ENCODE assay signal across 19 cellular contexts in the genomic region with DNA sequence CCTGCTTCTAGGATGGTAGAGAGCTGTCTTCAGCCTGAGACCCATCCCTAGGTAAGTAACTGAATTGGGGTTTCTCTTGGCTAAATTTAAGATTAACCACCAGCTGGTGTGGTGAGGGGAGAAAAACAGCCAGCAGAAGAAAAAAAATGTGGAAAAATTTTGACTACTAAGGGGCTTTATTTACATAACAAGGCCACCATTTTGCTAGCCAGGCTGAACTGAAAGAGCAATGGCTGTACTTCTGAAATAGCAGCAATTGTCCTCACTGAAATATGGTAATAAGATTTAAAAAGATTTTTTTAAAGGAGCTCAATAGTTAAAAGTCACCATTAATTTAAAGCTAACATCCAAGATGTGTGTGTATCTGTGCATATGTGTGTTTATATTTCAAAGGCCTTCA. TPM values are rescaled to one million over a fixed set of nuclear protein-coding genes. Genes with fewer than 3 reads are reported as not detected.
A peak's percentile ranks its signal among the peaks of the same experiment; 100 is the strongest.
DNase-seq lines count a peak whose midpoint lies in the region; ATAC-seq, FAIRE-seq and TF ChIP-seq lines count a peak whose summit lies in the region.
"Had no signal": no experiment of that assay in that cellular context is flagged by ENCODE, and none has a peak within 500 bp of the region (broad histone marks: within the 10 kb centered on the region; RNA-seq: fewer than 3 reads in every experiment).

No MANE protein-coding gene starts in this region.

- H2BK120ac ChIP-seq in H1 (replicated peaks; ENCODE audit: low read depth, low read length), result no peak overlapping the region

- H3K23ac ChIP-seq in H1 (ENCODE audit: insufficient read length), result no peak overlapping the region

- CTCF ChIA-PET in H1 (lab: Charles Lee; ENCODE audit: partially characterized antibody), result interaction anchor here (0.9 to 1.8 kb wide), 4 partner anchors 13 to 35 kb away, joined by 3 to 7 read pairs (median 3); no protein-coding TSS in a partner anchor

- no peak for TF ChIP-seq EP300 in H1 (IDR thresholded peaks at IDR 0.05; ENCODE audit: borderline replicate concordance in 1 of 2, low read depth in 2 of 2, low read length in 2 of 2)

- no peak overlapping the region for H3K56ac ChIP-seq in H1 (replicated peaks; ENCODE audit: insufficient read length, low read depth, low read length)

- H2BK5ac ChIP-seq in H1 (ENCODE audit: low read depth, low read length), result no peak overlapping the region

- peak overlapping the region; percentile 84 for H3K27ac ChIP-seq in HUES6 (ENCODE audit: low read depth, low read length)
- peak overlapping the region; percentile 35; the same call in 1 of the 2 replicates for H3K27ac ChIP-seq in H1 (ENCODE audit: low read depth, low read length)
- peak overlapping the region; percentile 68 for H3K27ac ChIP-seq in iPS-18a (ENCODE audit: low read length)
- H3K27ac ChIP-seq in right atrium auricular region, result no peak overlapping the region
- H3K27ac ChIP-seq in gastrocnemius medialis, result no peak overlapping the region
- H3K27ac ChIP-seq: 22Rv1, A549, C4-2B, GM23248 had no signal

- no peak overlapping the region for H4K8ac ChIP-seq in H1 (ENCODE audit: extremely low read depth, insufficient read depth, low read length)

- H2BK15ac ChIP-seq in H1 (ENCODE audit: low read length), result no peak overlapping the region

- no peak overlapping the region for H3K18ac ChIP-seq in H1 (ENCODE audit: extremely low read depth, low read length)

- POLR2A ChIA-PET in H1 (lab: Charles Lee; ENCODE audit: partially characterized antibody), result interaction anchor here (1.3 kb wide), 1 partner anchor 21 kb away, joined by 3 read pairs; no protein-coding TSS in a partner anchor

- TF ChIP-seq RAD21 in H1 (IDR thresholded peaks at IDR 0.05 in 1 of 2, conservative IDR thresholded peaks at IDR 0.05 in 1 of 2; ENCODE audit: low read depth in 2 of 2, low read length in 2 of 2), result no peak

- H3K4ac ChIP-seq in H1 (replicated peaks; ENCODE audit: insufficient read length, low read depth, low read length), result no peak overlapping the region

- H3K4me1 ChIP-seq in HUES6 (ENCODE audit: control insufficient read depth, insufficient read depth, low read length) (peaks cover 14% of the 10 kb centered on the region; the same call in 1 of the 2 replicates), H1 (replicated peaks in 1 of 4; ENCODE audit: control insufficient read depth in 3 of 4, insufficient read depth in 4 of 4, low read length in 3 of 4) (peaks cover 3 to 12% (median 6%) of the 10 kb centered on the region in 4 experiments; a peak in 5 of 7 replicates), iPS-18a (ENCODE audit: control insufficient read depth, low read depth, low read length) (peaks cover 23% of the 10 kb centered on the region), right atrium auricular region (no peaks in the 10 kb centered on the region), gastrocnemius medialis (no peaks in the 10 kb centered on the region)
- H3K4me1 ChIP-seq: A549 had no signal

- TF ChIP-seq POLR2A in H1 (IDR thresholded peaks at IDR 0.05; ENCODE audit: control extremely low read depth in 1 of 2, low read depth in 2 of 2, low read length in 2 of 2) (no peak), gastrocnemius medialis (IDR thresholded peaks at IDR 0.05) (no peak)

- 0 out of 2 replicates have a peak overlapping the region, but pooled peaks have one; percentile 6 for H3K4me3 ChIP-seq in HUES6 (ENCODE audit: low read depth, low read length)
- peak overlapping the region in 1 of 4 experiments; percentile 30; a peak in 1 of 8 replicates for H3K4me3 ChIP-seq in H1 (ENCODE audit: extremely low read depth in 1 of 4, insufficient read depth in 2 of 4, low read depth in 3 of 4, low read length in 4 of 4)
- H3K4me3 ChIP-seq in iPS-18a (ENCODE audit: low read length), result peak overlapping the region; percentile 29
- H3K4me3 ChIP-seq in right atrium auricular region, result no peak overlapping the region
- no peak overlapping the region for H3K4me3 ChIP-seq in gastrocnemius medialis
- H3K4me3 ChIP-seq: A549, GM23248 had no signal

- in situ Hi-C loops in gastrocnemius medialis (cut with MboI; ENCODE audit: low sequenced_read_pairs in 4 of 4), result no loop called here

- H3K27me3 ChIP-seq in HUES6 (ENCODE audit: control insufficient read depth, insufficient read depth, low read length), result no peaks in the 10 kb centered on the region
- H3K27me3 ChIP-seq in H1 (replicated peaks in 1 of 4; ENCODE audit: control insufficient read depth in 3 of 4, extremely low read depth in 1 of 4, insufficient read depth in 3 of 4, low read length in 3 of 4), result no peaks in the 10 kb centered on the region
- H3K27me3 ChIP-seq in iPS-18a (ENCODE audit: control insufficient read depth, insufficient read depth, low read length), result no peaks in the 10 kb centered on the region
- H3K27me3 ChIP-seq in right atrium auricular region, result no peaks in the 10 kb centered on the region
- H3K27me3 ChIP-seq in gastrocnemius medialis, result no peaks in the 10 kb centered on the region

- no peak overlapping the region for H2BK12ac ChIP-seq in H1 (ENCODE audit: low read depth, low read length)

- no peaks in the 10 kb centered on the region for H3K79me1 ChIP-seq in H1 (ENCODE audit: low read depth, low read length)

- H3K79me2 ChIP-seq in H1 (ENCODE audit: control insufficient read depth in 1 of 2, insufficient read depth in 2 of 2, low read length in 2 of 2), result no peaks in the 10 kb centered on the region

- DNase-seq in ELF-1 (ENCODE audit: low read depth, low spot score) (peak; percentile 15), H1 (ENCODE audit: low read depth in 1 of 2, low spot score in 2 of 2) (no peak), NAMALWA (ENCODE audit: low spot score) (no peak), right atrium auricular region (ENCODE audit: low spot score) (no peak), gastrocnemius medialis (no peak)
- DNase-seq: AML-193; CD4-positive, alpha-beta T cell; GDM1; GM23248; H7 had no signal

- no peak for ATAC-seq in gastrocnemius medialis
- ATAC-seq: A549 had no signal

- H2AK5ac ChIP-seq in H1 (ENCODE audit: low read depth, low read length), result no peak overlapping the region

- no peak for FAIRE-seq in H1 (lab: Jason Lieb, UNC)
- FAIRE-seq: A549, D721Med, GM12892, GM18507, HTR-8/SVneo had no signal

- intact Hi-C loops in gastrocnemius medialis (cut with DNase I; ENCODE audit: low total_unique reads), result no loop called here

- H3K36me3 ChIP-seq in HUES6 (ENCODE audit: control insufficient read depth, insufficient read depth, low read length) (no peaks in the 10 kb centered on the region), H1 (ENCODE audit: control insufficient read depth in 2 of 4, insufficient read depth in 4 of 4, low read length in 3 of 4) (no peaks in the 10 kb centered on the region; a peak in 2 of 8 replicates), iPS-18a (ENCODE audit: control insufficient read depth, low read depth, low read length) (no peaks in the 10 kb centered on the region), right atrium auricular region (no peaks in the 10 kb centered on the region), gastrocnemius medialis (no peaks in the 10 kb centered on the region)

- no peak overlapping the region for H2BK20ac ChIP-seq in H1 (ENCODE audit: low read length)

- no peaks in the 10 kb centered on the region for H3K23me2 ChIP-seq in H1 (ENCODE audit: low read depth, low read length)

- H3K14ac ChIP-seq in H1 (ENCODE audit: insufficient read length), result no peak overlapping the region

- H4K5ac ChIP-seq in H1 (ENCODE audit: insufficient read length, low read depth, low read length), result no peak overlapping the region

- TF ChIP-seq CTCF in H1 (IDR thresholded peaks at IDR 0.05; ENCODE audit: control extremely low read depth in 1 of 3, insufficient read depth in 1 of 3, low read depth in 1 of 3, low read length in 3 of 3), result no peak
- TF ChIP-seq CTCF in right atrium auricular region (IDR thresholded peaks at IDR 0.05), result no peak
- TF ChIP-seq CTCF in gastrocnemius medialis (IDR thresholded peaks at IDR 0.05 in 4 of 5, conservative IDR thresholded peaks at IDR 0.05 in 1 of 5), result no peak

- H3K4me2 ChIP-seq in H1 (ENCODE audit: insufficient read depth in 1 of 2, low read depth in 2 of 2, low read length in 2 of 2), result peak overlapping the region; percentile 6 to 14; a peak in 3 of 4 replicates
- H3K4me2 ChIP-seq: A549 had no signal

- H3K9me3 ChIP-seq in HUES6 (ENCODE audit: control insufficient read depth, insufficient read depth, low read depth, low read length) (peaks cover 28% of the 10 kb centered on the region), H1 (ENCODE audit: insufficient read depth in 2 of 2, low read depth in 1 of 2, low read length in 1 of 2) (peaks cover 21 to 25% of the 10 kb centered on the region in 2 experiments), iPS-18a (ENCODE audit: control insufficient read depth, low read depth, low read length) (peaks cover 21% of the 10 kb centered on the region), right atrium auricular region (no peaks in the 10 kb centered on the region), gastrocnemius medialis (no peaks in the 10 kb centered on the region)

- no peak overlapping the region for H4K91ac ChIP-seq in H1 (replicated peaks; ENCODE audit: insufficient read length, low read length)

- H2AFZ ChIP-seq in H1 (ENCODE audit: low read length), result no peak overlapping the region
- H2AFZ ChIP-seq: GM23248 had no signal

- H4K20me1 ChIP-seq in H1 (replicated peaks in 1 of 2; ENCODE audit: control insufficient read depth in 1 of 2, insufficient read depth in 2 of 2, low read length in 2 of 2), result no peaks in the 10 kb centered on the region

- H3K9ac ChIP-seq in HUES6 (ENCODE audit: low read length) (peak overlapping the region; percentile 39), H1 (replicated peaks in 1 of 4; ENCODE audit: extremely low read depth in 1 of 4, low read depth in 3 of 4, low read length in 3 of 4) (no peak overlapping the region), iPS-18a (ENCODE audit: low read length) (peak overlapping the region; percentile 36)
- H3K9ac ChIP-seq: GM23248 had no signal

RNA-seq across cellular contexts. Expression of a gene that starts 12.4 kb away (rescaled TPM):
- 37.3 and 38.9 TPM in 2 replicates for total RNA-seq in H1 (2021; fragmentation: NEBNext Ultra II Directional; extraction: Animal tissue kit (Norgen Biotek cat#: 25700))
- 16.6 and 23.0 TPM in 2 replicates for polyA plus RNA-seq in H1 (2011; rRNA removed)
- 17.3 TPM for polyA plus RNA-seq in H1 (2011; cell fraction: cytosol; rRNA removed)
- polyA plus RNA-seq in H1 (2011; cell fraction: nucleus; rRNA removed), result 29.2 TPM
- polyA plus RNA-seq in H1 (2012, experiment 1 of 2), result 22.4 to 33.7 TPM (median 23.7 TPM) in 4 replicates
- 18.4 TPM for polyA plus RNA-seq in H1 (2012, experiment 2 of 2)
- polyA plus RNA-seq in H1 (2013, experiment 1 of 2), result 20.8 TPM
- 16.5 TPM for polyA plus RNA-seq in H1 (2013, experiment 2 of 2)
- polyA minus RNA-seq in H1 (2011; rRNA and poly(A)+ RNA removed), result 29.4 and 38.0 TPM in 2 replicates
- 28.5 TPM for polyA minus RNA-seq in H1 (2011; cell fraction: cytosol; rRNA and poly(A)+ RNA removed)
- 24.9 TPM for polyA minus RNA-seq in H1 (2011; cell fraction: nucleus; rRNA and poly(A)+ RNA removed)
- 10 to 100 TPM in 1 of 2 donors, 1 to 10 TPM in 1; 7.5 to 17.6 TPM for total RNA-seq in right atrium auricular region
- total RNA-seq in gastrocnemius medialis, result 10 to 100 TPM in 3 of 4 donors, 1 to 10 TPM in 1; 8.5 to 18.2 (median 15.1) TPM

RNA-seq across cellular contexts. Expression of a gene that starts 34.6 kb away (rescaled TPM):
- total RNA-seq in H1 (2021; fragmentation: NEBNext Ultra II Directional; extraction: Animal tissue kit (Norgen Biotek cat#: 25700)), result 21.3 and 23.6 TPM in 2 replicates
- 3.1 and 5.2 TPM in 2 replicates for polyA plus RNA-seq in H1 (2011; rRNA removed)
- 7.3 TPM for polyA plus RNA-seq in H1 (2011; cell fraction: cytosol; rRNA removed)
- polyA plus RNA-seq in H1 (2011; cell fraction: nucleus; rRNA removed), result 2.5 TPM
- 13.2 to 16.5 TPM (median 13.9 TPM) in 4 replicates for polyA plus RNA-seq in H1 (2012, experiment 1 of 2)
- 2.0 TPM for polyA plus RNA-seq in H1 (2012, experiment 2 of 2)
- 19.4 TPM for polyA plus RNA-seq in H1 (2013, experiment 1 of 2)
- 18.7 TPM for polyA plus RNA-seq in H1 (2013, experiment 2 of 2)
- 5.0 and 6.5 TPM in 2 replicates for polyA minus RNA-seq in H1 (2011; rRNA and poly(A)+ RNA removed)
- polyA minus RNA-seq in H1 (2011; cell fraction: cytosol; rRNA and poly(A)+ RNA removed), result 4.5 TPM
- polyA minus RNA-seq in H1 (2011; cell fraction: nucleus; rRNA and poly(A)+ RNA removed), result 7.6 TPM
- 1 to 10 TPM; 7.3 to 7.9 TPM for total RNA-seq in right atrium auricular region
- 1 to 10 TPM; 6.3 to 9.7 (median 9.0) TPM for total RNA-seq in gastrocnemius medialis

RNA-seq across cellular contexts. Expression of a gene that starts 51.7 kb away (rescaled TPM):
- total RNA-seq in H1 (2021; fragmentation: NEBNext Ultra II Directional; extraction: Animal tissue kit (Norgen Biotek cat#: 25700)), result 48.8 and 52.6 TPM in 2 replicates
- 26.8 and 30.7 TPM in 2 replicates for polyA plus RNA-seq in H1 (2011; rRNA removed)
- 37.0 TPM for polyA plus RNA-seq in H1 (2011; cell fraction: cytosol; rRNA removed)
- 39.2 TPM for polyA plus RNA-seq in H1 (2011; cell fraction: nucleus; rRNA removed)
- 51.8 to 53.7 TPM (median 53.1 TPM) in 4 replicates for polyA plus RNA-seq in H1 (2012, experiment 1 of 2)
- polyA plus RNA-seq in H1 (2012, experiment 2 of 2), result 19.9 TPM
- polyA plus RNA-seq in H1 (2013, experiment 1 of 2), result 71.5 TPM
- 70.7 TPM for polyA plus RNA-seq in H1 (2013, experiment 2 of 2)
- polyA minus RNA-seq in H1 (2011; rRNA and poly(A)+ RNA removed), result 16.4 and 16.6 TPM in 2 replicates
- 21.4 TPM for polyA minus RNA-seq in H1 (2011; cell fraction: cytosol; rRNA and poly(A)+ RNA removed)
- polyA minus RNA-seq in H1 (2011; cell fraction: nucleus; rRNA and poly(A)+ RNA removed), result 17.1 TPM
- total RNA-seq in right atrium auricular region (10 to 100 TPM; 42.3 to 54.2 TPM), gastrocnemius medialis (10 to 100 TPM in 3 of 4 donors, 1 to 10 TPM in 1; 9.9 to 44.7 (median 30.2) TPM)

Comparison
In these comparisons a context has a peak if more than half of its experiments do, and no peak if none do; other contexts are left out.
1. H3K27ac ChIP-seq: peak in HUES6 (single experiment), H1 (single experiment) and iPS-18a (single experiment); none in right atrium auricular region (0 of 2) and gastrocnemius medialis (0 of 4).
2. H3K4me3 ChIP-seq: peak in HUES6 (single experiment) and iPS-18a (single experiment); none in right atrium auricular region (0 of 2) and gastrocnemius medialis (0 of 4).
3. H3K9ac ChIP-seq: peak in HUES6 (single experiment) and iPS-18a (single experiment); none in H1 (0 of 4).